Comparison of ENCODE assay signal across 1 cellular context in genomic region chr1:9234223-9235122, GRCh38.
TF ChIP-seq lines count a peak whose summit lies in the region.

Gene H6PD (plus strand): TSS chr1:9234774. CDS start chr1:9244935, 10,161 bp downstream.

TF ChIP-seq in K562, 482 proteins besides CTCF, POLR2A, EP300 and RAD21 (continued from another document and continues in another):
- TF ChIP-seq, protein P1, sequence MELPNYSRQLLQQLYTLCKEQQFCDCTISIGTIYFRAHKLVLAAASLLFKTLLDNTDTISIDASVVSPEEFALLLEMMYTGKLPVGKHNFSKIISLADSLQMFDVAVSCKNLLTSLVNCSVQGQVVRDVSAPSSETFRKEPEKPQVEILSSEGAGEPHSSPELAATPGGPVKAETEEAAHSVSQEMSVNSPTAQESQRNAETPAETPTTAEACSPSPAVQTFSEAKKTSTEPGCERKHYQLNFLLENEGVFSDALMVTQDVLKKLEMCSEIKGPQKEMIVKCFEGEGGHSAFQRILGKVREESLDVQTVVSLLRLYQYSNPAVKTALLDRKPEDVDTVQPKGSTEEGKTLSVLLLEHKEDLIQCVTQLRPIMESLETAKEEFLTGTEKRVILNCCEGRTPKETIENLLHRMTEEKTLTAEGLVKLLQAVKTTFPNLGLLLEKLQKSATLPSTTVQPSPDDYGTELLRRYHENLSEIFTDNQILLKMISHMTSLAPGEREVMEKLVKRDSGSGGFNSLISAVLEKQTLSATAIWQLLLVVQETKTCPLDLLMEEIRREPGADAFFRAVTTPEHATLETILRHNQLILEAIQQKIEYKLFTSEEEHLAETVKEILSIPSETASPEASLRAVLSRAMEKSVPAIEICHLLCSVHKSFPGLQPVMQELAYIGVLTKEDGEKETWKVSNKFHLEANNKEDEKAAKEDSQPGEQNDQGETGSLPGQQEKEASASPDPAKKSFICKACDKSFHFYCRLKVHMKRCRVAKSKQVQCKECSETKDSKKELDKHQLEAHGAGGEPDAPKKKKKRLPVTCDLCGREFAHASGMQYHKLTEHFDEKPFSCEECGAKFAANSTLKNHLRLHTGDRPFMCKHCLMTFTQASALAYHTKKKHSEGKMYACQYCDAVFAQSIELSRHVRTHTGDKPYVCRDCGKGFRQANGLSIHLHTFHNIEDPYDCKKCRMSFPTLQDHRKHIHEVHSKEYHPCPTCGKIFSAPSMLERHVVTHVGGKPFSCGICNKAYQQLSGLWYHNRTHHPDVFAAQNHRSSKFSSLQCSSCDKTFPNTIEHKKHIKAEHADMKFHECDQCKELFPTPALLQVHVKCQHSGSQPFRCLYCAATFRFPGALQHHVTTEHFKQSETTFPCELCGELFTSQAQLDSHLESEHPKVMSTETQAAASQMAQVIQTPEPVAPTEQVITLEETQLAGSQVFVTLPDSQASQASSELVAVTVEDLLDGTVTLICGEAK (IDR thresholded peaks at IDR 0.05): 0 out of 2 replicates have a peak, but pooled peaks have one; percentile 21
- TF ChIP-seq, protein P1 (CRISPR knock-in tag; IDR thresholded peaks at IDR 0.05): peak; percentile 22; the same call in 1 of the 2 replicates
- TF ChIP-seq, protein P2, sequence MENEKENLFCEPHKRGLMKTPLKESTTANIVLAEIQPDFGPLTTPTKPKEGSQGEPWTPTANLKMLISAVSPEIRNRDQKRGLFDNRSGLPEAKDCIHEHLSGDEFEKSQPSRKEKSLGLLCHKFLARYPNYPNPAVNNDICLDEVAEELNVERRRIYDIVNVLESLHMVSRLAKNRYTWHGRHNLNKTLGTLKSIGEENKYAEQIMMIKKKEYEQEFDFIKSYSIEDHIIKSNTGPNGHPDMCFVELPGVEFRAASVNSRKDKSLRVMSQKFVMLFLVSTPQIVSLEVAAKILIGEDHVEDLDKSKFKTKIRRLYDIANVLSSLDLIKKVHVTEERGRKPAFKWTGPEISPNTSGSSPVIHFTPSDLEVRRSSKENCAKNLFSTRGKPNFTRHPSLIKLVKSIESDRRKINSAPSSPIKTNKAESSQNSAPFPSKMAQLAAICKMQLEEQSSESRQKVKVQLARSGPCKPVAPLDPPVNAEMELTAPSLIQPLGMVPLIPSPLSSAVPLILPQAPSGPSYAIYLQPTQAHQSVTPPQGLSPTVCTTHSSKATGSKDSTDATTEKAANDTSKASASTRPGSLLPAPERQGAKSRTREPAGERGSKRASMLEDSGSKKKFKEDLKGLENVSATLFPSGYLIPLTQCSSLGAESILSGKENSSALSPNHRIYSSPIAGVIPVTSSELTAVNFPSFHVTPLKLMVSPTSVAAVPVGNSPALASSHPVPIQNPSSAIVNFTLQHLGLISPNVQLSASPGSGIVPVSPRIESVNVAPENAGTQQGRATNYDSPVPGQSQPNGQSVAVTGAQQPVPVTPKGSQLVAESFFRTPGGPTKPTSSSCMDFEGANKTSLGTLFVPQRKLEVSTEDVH (IDR thresholded peaks at IDR 0.05; ENCODE audit: low read depth, partially characterized antibody): no peak
- TF ChIP-seq JUN (IDR thresholded peaks at IDR 0.05; ENCODE audit: borderline replicate concordance, low read depth, low read length) (no peak), JUN (CRISPR knock-in tag; IDR thresholded peaks at IDR 0.05; ENCODE audit: borderline replicate concordance) (peak; percentile 62; the same call in 1 of the 2 replicates), THAP7 (CRISPR knock-in tag; IDR thresholded peaks at IDR 0.05) (0 out of 2 replicates have a peak, but pooled peaks have one; percentile 39), CCNT2 (IDR thresholded peaks at IDR 0.05; ENCODE audit: borderline replicate concordance, extremely low read depth, insufficient read length, low read depth, low read length) (peak; percentile 78), ELF4 (CRISPR knock-in tag; IDR thresholded peaks at IDR 0.05) (peak; percentile 62; the same call in 1 of the 2 replicates), MEIS2 (IDR thresholded peaks at IDR 0.05; ENCODE audit: partially characterized antibody) (peak; percentile 14), BRD9 (IDR thresholded peaks at IDR 0.05; ENCODE audit: low read depth, partially characterized antibody) (no peak), HDAC2 (IDR thresholded peaks at IDR 0.05) (peak; percentile 99), HMGN3 (IDR thresholded peaks at IDR 0.05; ENCODE audit: borderline replicate concordance, extremely low read depth, insufficient read length, low read depth, low read length) (peak; percentile 82), ZNF124 (CRISPR knock-in tag; IDR thresholded peaks at IDR 0.05) (no peak), CREM (IDR thresholded peaks at IDR 0.05; ENCODE audit: low read depth) (peak; percentile 65), ZNF583 (CRISPR knock-in tag; IDR thresholded peaks at IDR 0.05) (no peak), TFAP4 (CRISPR knock-in tag; IDR thresholded peaks at IDR 0.05; ENCODE audit: borderline replicate concordance) (peak; percentile 76; the same call in 1 of the 2 replicates), BACH1 (tag; IDR thresholded peaks at IDR 0.05) (no peak), SMARCE1 (IDR thresholded peaks at IDR 0.05) (peak; percentile 48; the same call in 1 of the 2 replicates), ZNF121 (CRISPR knock-in tag; conservative IDR thresholded peaks at IDR 0.05) (peak; percentile 34; the same call in 1 of the 2 replicates), ATF7 (IDR thresholded peaks at IDR 0.05) (peak; percentile 65; the same call in 1 of the 2 replicates), PHB (CRISPR knock-in tag; IDR thresholded peaks at IDR 0.05) (0 out of 2 replicates have a peak, but pooled peaks have one; percentile 83), KLF6 (CRISPR knock-in tag; IDR thresholded peaks at IDR 0.05; ENCODE audit: borderline replicate concordance) (no peak), ZMIZ1 (IDR thresholded peaks at IDR 0.05; ENCODE audit: low read depth in 2 of 2, low read length in 2 of 2) (peak in 1 of 2 experiments; percentile 31; a peak in 1 of 4 replicates), XRCC4 (IDR thresholded peaks at IDR 0.05; ENCODE audit: extremely low read depth, insufficient read depth, insufficient read length) (no peak), GATAD2B (IDR thresholded peaks at IDR 0.05; ENCODE audit: borderline replicate concordance) (peak; percentile 97), NR2C2 (CRISPR knock-in tag; IDR thresholded peaks at IDR 0.05) (peak; percentile 18; the same call in 1 of the 2 replicates), NR2C2 (tag; IDR thresholded peaks at IDR 0.05) (peak; percentile 72), NR0B1 (IDR thresholded peaks at IDR 0.05; ENCODE audit: partially characterized antibody) (no peak), ZEB2 (IDR thresholded peaks at IDR 0.05) (peak; percentile 56; the same call in 1 of the 2 replicates), CREB1 (IDR thresholded peaks at IDR 0.05) (peak; percentile 47; the same call in 1 of the 2 replicates), CREB1 (CRISPR knock-in tag; IDR thresholded peaks at IDR 0.05) (peak; percentile 15; the same call in 1 of the 2 replicates), ETV5 (CRISPR knock-in tag; IDR thresholded peaks at IDR 0.05; ENCODE audit: low read depth) (peak; percentile 90), JUND (IDR thresholded peaks at IDR 0.05; ENCODE audit: borderline replicate concordance, low read depth, low read length) (peak; percentile 35; the same call in 1 of the 2 replicates), JUND (tag; IDR thresholded peaks at IDR 0.05; ENCODE audit: borderline replicate concordance, low read depth, low read length) (peak; percentile 8; the same call in 1 of the 3 replicates), ZNF282 (CRISPR knock-in tag; IDR thresholded peaks at IDR 0.05) (peak; percentile 93; the same call in 1 of the 2 replicates), ZNF75A (CRISPR knock-in tag; IDR thresholded peaks at IDR 0.05) (no peak), TBL1XR1 (IDR thresholded peaks at IDR 0.05; ENCODE audit: low read length in 2 of 2) (no peak), RCOR1 (IDR thresholded peaks at IDR 0.05; ENCODE audit: borderline replicate concordance in 1 of 2, low read depth in 2 of 2, low read length in 2 of 2) (peak; percentile 64 to 80), TRIM28 (IDR thresholded peaks at IDR 0.05) (0 out of 2 replicates have a peak, but pooled peaks have one; percentile 62)
- TF ChIP-seq, protein P3, sequence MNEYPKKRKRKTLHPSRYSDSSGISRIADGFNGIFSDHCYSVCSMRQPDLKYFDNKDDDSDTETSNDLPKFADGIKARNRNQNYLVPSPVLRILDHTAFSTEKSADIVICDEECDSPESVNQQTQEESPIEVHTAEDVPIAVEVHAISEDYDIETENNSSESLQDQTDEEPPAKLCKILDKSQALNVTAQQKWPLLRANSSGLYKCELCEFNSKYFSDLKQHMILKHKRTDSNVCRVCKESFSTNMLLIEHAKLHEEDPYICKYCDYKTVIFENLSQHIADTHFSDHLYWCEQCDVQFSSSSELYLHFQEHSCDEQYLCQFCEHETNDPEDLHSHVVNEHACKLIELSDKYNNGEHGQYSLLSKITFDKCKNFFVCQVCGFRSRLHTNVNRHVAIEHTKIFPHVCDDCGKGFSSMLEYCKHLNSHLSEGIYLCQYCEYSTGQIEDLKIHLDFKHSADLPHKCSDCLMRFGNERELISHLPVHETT (CRISPR knock-in tag; conservative IDR thresholded peaks at IDR 0.05 in 1 of 2, IDR thresholded peaks at IDR 0.05 in 1 of 2): peak in 1 of 2 experiments; percentile 98; a peak in 3 of 4 replicates
